In the genomic region with DNA sequence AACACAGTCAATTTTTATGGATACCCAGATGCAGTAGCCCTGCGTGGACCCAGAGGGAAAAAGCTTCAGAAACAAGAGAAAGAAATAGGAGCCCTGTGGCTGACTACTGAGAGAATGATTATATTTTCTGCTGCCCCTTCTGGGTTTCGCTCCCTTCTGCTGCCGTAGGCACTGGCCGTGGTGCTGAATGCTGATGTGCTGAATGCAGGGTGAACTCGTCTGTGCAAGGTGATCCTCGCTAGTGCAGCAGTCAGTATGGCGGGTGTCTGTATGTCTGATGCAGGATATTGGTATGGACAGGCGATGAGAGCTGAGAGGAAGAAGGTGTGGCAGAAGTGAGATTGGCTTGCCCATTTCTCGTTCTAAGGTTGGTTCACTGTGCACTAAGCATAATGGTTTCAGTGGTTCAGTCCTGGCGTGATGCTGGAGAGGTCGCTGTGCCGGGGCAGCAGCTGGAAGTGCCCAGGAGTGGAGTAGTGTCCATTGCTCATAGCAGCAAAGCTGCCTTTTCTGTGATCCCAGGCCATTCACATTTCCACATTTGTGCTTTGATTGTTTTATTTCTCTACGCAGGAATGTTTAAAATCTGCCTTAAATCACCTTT, we compare ENCODE assay signal across 8 cellular contexts.
DNase-seq lines count a peak whose midpoint lies in the region; ATAC-seq and TF ChIP-seq lines count a peak whose summit lies in the region.
"Had no signal": no experiment of that assay in that cellular context is flagged by ENCODE, and none has a peak within 500 bp of the region (broad histone marks: within the 10 kb centered on the region; RNA-seq: fewer than 3 reads in every experiment).

No MANE protein-coding gene starts in this region.

- no TSS peak for BruUV-seq in HCT116 (replicated peaks; lab: Mats Ljungman, UMichigan)

- DNase-seq in HCT116 (ENCODE audit: low read depth, low spot score) (no peak), NCI-H2227 treated with DMSO at 0.1 percent for 48 hours (lab: John Stamatoyannopoulos, UW) (peak; percentile 53), dermis blood vessel endothelial cell (peak; percentile 64), NOMO-1 treated with dmso at 0.1 percent for 144 hours (lab: John Stamatoyannopoulos, UW; ENCODE audit: unreplicated experiment) (no peak)
- no peak for DNase-seq in stimulated activated CD4-positive, alpha-beta T cell treated with anti-CD3 and anti-CD28 coated beads, Interleukin-4, amount 100 ng/mL, for 24 hours

- H3K27me3 ChIP-seq in HCT116 (ENCODE audit: insufficient read depth, low read length) (peaks cover 40% of the 10 kb centered on the region; the same call in 1 of the 2 replicates), neural cell (ENCODE audit: insufficient read depth, low read depth, low read length) (no peaks in the 10 kb centered on the region)

- H3K36me3 ChIP-seq in HCT116 (ENCODE audit: control insufficient read depth in 1 of 2, insufficient read depth in 2 of 2, low read length in 2 of 2) = no peaks in the 10 kb centered on the region
- no peaks in the 10 kb centered on the region for H3K36me3 ChIP-seq in neural cell (ENCODE audit: insufficient read depth, low read length)

- TF ChIP-seq RAD21 in HCT116 (IDR thresholded peaks at IDR 0.05; ENCODE audit: low read depth) = no peak
- no peak for TF ChIP-seq RAD21 in neural cell (conservative IDR thresholded peaks at IDR 0.05)

- TF ChIP-seq CTCF in HCT116 (IDR thresholded peaks at IDR 0.05 in 2 of 3, conservative IDR thresholded peaks at IDR 0.05 in 1 of 3; ENCODE audit: borderline replicate concordance in 1 of 3, insufficient read depth in 1 of 3, low read depth in 2 of 3, low read length in 2 of 3) (no peak), neural cell (IDR thresholded peaks at IDR 0.05; ENCODE audit: poor library complexity, severe bottlenecking) (no peak)

- POLR2A ChIA-PET in HCT116 (lab: Charles Lee) = no interaction called here

- no peak overlapping the region for H3K4me3 ChIP-seq in HCT116 (replicated peaks in 1 of 2; ENCODE audit: low read depth in 1 of 2, low read length in 2 of 2)
- no peak overlapping the region for H3K4me3 ChIP-seq in neural cell (ENCODE audit: low read length)

- H3K79me2 ChIP-seq in HCT116 (ENCODE audit: insufficient read depth, low read length) = no peaks in the 10 kb centered on the region
- H3K79me2 ChIP-seq in neural cell (replicated peaks; ENCODE audit: insufficient read depth, low read length) = no peaks in the 10 kb centered on the region

- no peak for TF ChIP-seq EP300 in neural cell (conservative IDR thresholded peaks at IDR 0.05; ENCODE audit: poor library complexity, severe bottlenecking)

- H2AFZ ChIP-seq in HCT116 (ENCODE audit: low read depth, low read length, poor library complexity, severe bottlenecking) = no peak overlapping the region
- no peak overlapping the region for H2AFZ ChIP-seq in neural cell (ENCODE audit: low read depth, low read length)

- H3K9me2 ChIP-seq in HCT116 (ENCODE audit: insufficient read depth) = no peaks in the 10 kb centered on the region
- no peaks in the 10 kb centered on the region for H3K9me2 ChIP-seq in neural cell (ENCODE audit: insufficient read depth, low read length)

- no peak overlapping the region for H3K9ac ChIP-seq in HCT116 (ENCODE audit: low read length)
- no peak overlapping the region for H3K9ac ChIP-seq in neural cell (ENCODE audit: low read length)

- no peak overlapping the region for H3K27ac ChIP-seq in HCT116 (ENCODE audit: low read depth, low read length)
- H3K27ac ChIP-seq in neural cell (ENCODE audit: low read length) = no peak overlapping the region

- H4K20me1 ChIP-seq in HCT116 (ENCODE audit: insufficient read depth) (no peaks in the 10 kb centered on the region), neural cell (ENCODE audit: insufficient read depth) (no peaks in the 10 kb centered on the region)

- ATAC-seq in HCT116 (peak; percentile 53), GM18868 (IDR thresholded peaks at IDR 0.05; ENCODE audit: unreplicated experiment) (no peak)
- ATAC-seq: activated T-helper 17 cell treated with anti-CD3 and anti-CD28 coated beads, Interleukin-2, amount 50 U/mL, for 72 hours had no signal

- RAD21 ChIA-PET in HCT116 (lab: Charles Lee; ENCODE audit: low non-redundant PET in 1 of 2, low total read pairs in 2 of 2, uncharacterized antibody in 2 of 2, unreplicated experiment in 2 of 2) = no interaction called here

- no peaks in the 10 kb centered on the region for H3F3A ChIP-seq in neural cell (ENCODE audit: insufficient read depth, low read length, poor library complexity, severe bottlenecking)

- no peaks in the 10 kb centered on the region for H3K4me1 ChIP-seq in HCT116 (ENCODE audit: control insufficient read depth in 1 of 2, insufficient read depth in 2 of 2, low read length in 2 of 2)

- H3K9me3 ChIP-seq in HCT116 (ENCODE audit: control insufficient read depth in 1 of 2, insufficient read depth in 1 of 2, low read depth in 1 of 2, low read length in 2 of 2) = no peaks in the 10 kb centered on the region
- H3K9me3 ChIP-seq in neural cell (ENCODE audit: low read length) = no peaks in the 10 kb centered on the region

- intact Hi-C loops in HCT116 (cut with micrococcal nuclease) = no loop called here

- TF ChIP-seq POLR2A in HCT116 (IDR thresholded peaks at IDR 0.05; ENCODE audit: borderline replicate concordance, extremely low read depth, insufficient read depth, insufficient read length) = no peak

- CTCF ChIA-PET in HCT116 (lab: Charles Lee) = no interaction called here

- no peak overlapping the region for H3K4me2 ChIP-seq in HCT116 (ENCODE audit: low read length)
- H3K4me2 ChIP-seq in neural cell (ENCODE audit: low read length) = no peak overlapping the region

TF ChIP-seq in HCT116, 20 proteins besides CTCF, POLR2A, EP300 and RAD21:
- TF ChIP-seq ELF1 (IDR thresholded peaks at IDR 0.05; ENCODE audit: borderline replicate concordance, low read depth) (no peak), REST (IDR thresholded peaks at IDR 0.05; ENCODE audit: low read depth) (peak; percentile 84)

TF ChIP-seq in neural cell, 6 proteins besides CTCF, POLR2A, EP300 and RAD21:
- TF ChIP-seq EZH2 (IDR thresholded peaks at IDR 0.05; ENCODE audit: borderline replicate concordance, insufficient read depth, low read length, poor library complexity, severe bottlenecking) = no peak
- peak; percentile 65 for TF ChIP-seq REST (IDR thresholded peaks at IDR 0.05; ENCODE audit: borderline replicate concordance)

Comparison
In these comparisons a context has a peak if more than half of its experiments do, and no peak if none do; other contexts are left out.
1. DNase-seq: peak in NCI-H2227 treated with DMSO at 0.1 percent for 48 hours (single experiment) and dermis blood vessel endothelial cell (single experiment); none in HCT116 (single experiment), stimulated activated CD4-positive, alpha-beta T cell treated with anti-CD3 and anti-CD28 coated beads, Interleukin-4, amount 100 ng/mL, for 24 hours (single experiment) and NOMO-1 treated with dmso at 0.1 percent for 144 hours (single experiment).